8 cellular contexts compared by ENCODE assay signal in the genomic region with DNA sequence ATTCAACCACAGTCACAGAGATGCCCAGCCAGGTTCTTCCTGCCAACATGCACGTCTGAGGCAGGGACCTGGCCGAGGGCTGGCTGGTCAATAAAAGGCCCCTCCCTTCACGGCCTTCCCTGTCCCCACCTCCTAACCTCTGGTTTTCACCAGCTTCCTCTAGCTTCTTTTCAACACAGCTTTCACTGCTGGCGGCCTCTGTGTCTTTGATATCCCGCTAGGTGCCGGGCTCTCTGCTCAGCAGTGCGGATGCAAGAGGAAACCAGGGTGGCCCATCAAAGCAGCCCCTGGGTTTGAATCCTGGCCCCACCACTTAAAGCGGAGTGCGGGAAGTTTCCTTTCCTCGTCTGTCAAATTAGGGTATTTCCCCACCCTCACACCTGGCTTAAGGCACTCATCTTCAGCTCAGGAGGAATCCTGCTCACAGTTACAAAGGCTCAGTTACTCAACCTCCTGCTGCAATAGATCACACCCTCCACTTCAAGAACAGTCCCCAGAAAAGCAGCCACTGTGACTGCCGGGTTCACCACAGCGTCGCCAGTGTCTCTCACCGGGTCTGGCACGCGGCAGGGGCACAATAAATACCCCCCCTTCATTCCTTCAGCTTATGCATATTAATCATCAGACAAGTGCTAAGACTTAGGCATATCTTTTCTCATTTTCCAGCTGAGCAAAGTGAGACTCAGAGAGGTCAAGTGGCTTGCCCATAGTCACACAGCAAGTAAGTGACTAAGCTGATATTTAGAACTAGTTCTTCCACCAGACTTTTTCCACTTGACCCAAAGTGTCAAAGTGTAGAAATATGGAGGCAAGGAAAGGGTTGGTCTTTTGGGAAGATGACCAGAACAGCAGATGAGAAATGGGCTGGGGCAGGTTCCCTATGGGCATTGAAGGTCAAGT. TPM values are rescaled to one million over a fixed set of nuclear protein-coding genes. Genes with fewer than 3 reads are reported as not detected.
DNase-seq lines count a peak whose midpoint lies in the region; ATAC-seq, FAIRE-seq and TF ChIP-seq lines count a peak whose summit lies in the region.

No MANE protein-coding gene starts in this region.

- H3K27me3 ChIP-seq in prostate gland (replicated peaks; ENCODE audit: insufficient read depth) (no peaks in the 10 kb centered on the region), uterus (no peaks in the 10 kb centered on the region)

- TF ChIP-seq EP300 in A549 (IDR thresholded peaks at IDR 0.05) = no peak

- H3K4me1 ChIP-seq in A549 (peaks cover 76% of the 10 kb centered on the region), prostate gland (replicated peaks) (peaks cover 19% of the 10 kb centered on the region), uterus (no peaks in the 10 kb centered on the region)

- DNase-seq in A549 (ENCODE audit: low read depth in 1 of 2, low spot score in 1 of 2) = no peak
- DNase-seq in T follicular helper cell (ENCODE audit: low read depth) = peak; percentile 72
- peak; percentile 64 for DNase-seq in activated naive CD8-positive, alpha-beta T cell treated with anti-CD3 and anti-CD28 coated beads, Interleukin-2, amount 50 U/mL, for 24 hours
- peak; percentile 38 for DNase-seq in prostate gland (ENCODE audit: low spot score)
- no peak for DNase-seq in HCEC 1CT
- no peak for DNase-seq in T1000 (lab: John Stamatoyannopoulos, UW)
- DNase-seq in uterus = no peak

- CTCF ChIA-PET in A549 (lab: Yijun Ruan, JAX) = no interaction called here

- no peak for TF ChIP-seq RAD21 in A549 (conservative IDR thresholded peaks at IDR 0.05 in 1 of 2, IDR thresholded peaks at IDR 0.05 in 1 of 2)

- POLR2A ChIA-PET in A549 (lab: Yijun Ruan, JAX) = no interaction called here

- H3K9me3 ChIP-seq in A549 = no peaks in the 10 kb centered on the region
- no peaks in the 10 kb centered on the region for H3K9me3 ChIP-seq in prostate gland
- no peaks in the 10 kb centered on the region for H3K9me3 ChIP-seq in uterus

- H3K27me3 Mint-ChIP-seq in activated naive CD8-positive, alpha-beta T cell treated with anti-CD3 and anti-CD28 coated beads, Interleukin-2, amount 50 U/mL, for 24 hours = no peaks in the 10 kb centered on the region

- ATAC-seq in A549 = peak in 1 of 2 experiments; percentile 9; a peak in 2 of 6 replicates
- peak; percentile 51 for ATAC-seq in HG02870 (IDR thresholded peaks at IDR 0.05; ENCODE audit: unreplicated experiment)
- peak; percentile 89 for ATAC-seq in activated naive CD8-positive, alpha-beta T cell treated with anti-CD3 and anti-CD28 coated beads, Interleukin-2, amount 50 U/mL, for 24 hours

- TF ChIP-seq CTCF in A549 (IDR thresholded peaks at IDR 0.05) (no peak), prostate gland (IDR thresholded peaks at IDR 0.05) (no peak), uterus (IDR thresholded peaks at IDR 0.05) (no peak)

- intact Hi-C loops in prostate gland (cut with DNase I) (no loop called here), uterus (cut with DNase I; ENCODE audit: low total_unique reads) (no loop called here)

- FAIRE-seq in A549 (lab: Jason Lieb, UNC) = no peak

- peak overlapping the region; percentile 91 for H3K27ac Mint-ChIP-seq in activated naive CD8-positive, alpha-beta T cell treated with anti-CD3 and anti-CD28 coated beads, Interleukin-2, amount 50 U/mL, for 24 hours

- peak overlapping the region; percentile 59 for H3K4me2 ChIP-seq in A549

- WGBS in A549 (ENCODE audit: missing lambda C conversion rate) = 72% methylated on average over 16 of the region's 16 CpGs
- WGBS in prostate gland = 61% methylated on average over 16 of the region's 16 CpGs

- H3K36me3 Mint-ChIP-seq in activated naive CD8-positive, alpha-beta T cell treated with anti-CD3 and anti-CD28 coated beads, Interleukin-2, amount 50 U/mL, for 24 hours (ENCODE audit: low read depth) = no peaks in the 10 kb centered on the region

- H3K36me3 ChIP-seq in prostate gland (no peaks in the 10 kb centered on the region), uterus (no peaks in the 10 kb centered on the region)

- H3K4me1 Mint-ChIP-seq in activated naive CD8-positive, alpha-beta T cell treated with anti-CD3 and anti-CD28 coated beads, Interleukin-2, amount 50 U/mL, for 24 hours = peaks cover 64% of the 10 kb centered on the region

- no peaks in the 10 kb centered on the region for H3K9me3 Mint-ChIP-seq in activated naive CD8-positive, alpha-beta T cell treated with anti-CD3 and anti-CD28 coated beads, Interleukin-2, amount 50 U/mL, for 24 hours

- H3K4me3 ChIP-seq in A549 (no peak overlapping the region), prostate gland (no peak overlapping the region), uterus (no peak overlapping the region)

- H3K4me3 Mint-ChIP-seq in activated naive CD8-positive, alpha-beta T cell treated with anti-CD3 and anti-CD28 coated beads, Interleukin-2, amount 50 U/mL, for 24 hours = peak overlapping the region; percentile 58

- no peak for TF ChIP-seq POLR2A in A549 (IDR thresholded peaks at IDR 0.05; ENCODE audit: low read length)
- no peak for TF ChIP-seq POLR2A in prostate gland (IDR thresholded peaks at IDR 0.05)
- TF ChIP-seq POLR2A in uterus (IDR thresholded peaks at IDR 0.05) = no peak

- H3K27ac ChIP-seq in A549 = peak overlapping the region; percentile 64 to 83; a peak in 5 of 6 replicates
- H3K27ac ChIP-seq in prostate gland = peak overlapping the region; percentile 41 to 69
- no peak overlapping the region for H3K27ac ChIP-seq in uterus

TF ChIP-seq in A549, 52 proteins besides CTCF, POLR2A, EP300 and RAD21:
- TF ChIP-seq ZFP36 (IDR thresholded peaks at IDR 0.05; ENCODE audit: borderline replicate concordance, partially characterized antibody) = peak; percentile 78
- TF ChIP-seq KDM1A (IDR thresholded peaks at IDR 0.05; ENCODE audit: low read depth) = peak; percentile 67; the same call in 1 of the 2 replicates
- TF ChIP-seq RARB (CRISPR knock-in tag; IDR thresholded peaks at IDR 0.05) = no peak

RNA-seq across cellular contexts. Expression of gene TXN2, which starts 45.7 kb away (rescaled TPM):
- 84.5 and 89.6 TPM in 2 replicates for polyA plus RNA-seq in A549 (2011; rRNA removed)
- polyA plus RNA-seq in A549 (2012; cell fraction: cytosol; rRNA removed) = 114 and 144 TPM in 2 replicates
- 75.7 and 84.1 TPM in 2 replicates for polyA plus RNA-seq in A549 (2012; cell fraction: nucleus; rRNA removed)
- 82.2 to 90.5 TPM (median 83.6 TPM) in 3 replicates for polyA plus RNA-seq in A549 (2017; fragmentation: RNase III; extraction: RNeasy Plus Mini Kit Qiagen cat#74134 plus additional on column Dnase treatment)
- 53.2 and 56.1 TPM in 2 replicates for polyA minus RNA-seq in A549 (2011; rRNA and poly(A)+ RNA removed)
- 100 to 1,000 TPM in 1 of 2 donors, 10 to 100 TPM in 1; 74.3 to 148 TPM for total RNA-seq in prostate gland
- total RNA-seq in uterus = 10 to 100 TPM; 14.4 to 56.4 (median 17.8) TPM

RNA-seq across cellular contexts. Expression of gene MYH9, which starts 48.0 kb away (rescaled TPM):
- polyA plus RNA-seq in A549 (2011; rRNA removed) (92.1 and 162 TPM in 2 replicates), A549 (2017; fragmentation: RNase III; extraction: RNeasy Plus Mini Kit Qiagen cat#74134 plus additional on column Dnase treatment) (158 to 215 TPM (median 167 TPM) in 3 replicates)
- polyA plus RNA-seq in A549 (2012; cell fraction: cytosol; rRNA removed) = 112 and 118 TPM in 2 replicates
- 202 and 239 TPM in 2 replicates for polyA plus RNA-seq in A549 (2012; cell fraction: nucleus; rRNA removed)
- polyA minus RNA-seq in A549 (2011; rRNA and poly(A)+ RNA removed) = 460 and 534 TPM in 2 replicates
- total RNA-seq in prostate gland (100 to 1,000 TPM; 295 to 329 TPM), uterus (1,000 to 10,000 TPM in 1 of 4 donors, 100 to 1,000 TPM in 3; 215 to 1,171 (median 400) TPM)

Comparison
In these comparisons a context has a peak if more than half of its experiments do, and no peak if none do; other contexts are left out.
1. DNase-seq: peak in T follicular helper cell (single experiment), activated naive CD8-positive, alpha-beta T cell treated with anti-CD3 and anti-CD28 coated beads, Interleukin-2, amount 50 U/mL, for 24 hours (single experiment) and prostate gland (single experiment); none in A549 (0 of 2), HCEC 1CT (single experiment), T1000 (single experiment) and uterus (0 of 2).
2. H3K27ac ChIP-seq: peak in A549 (2 of 2) and prostate gland (2 of 2); none in uterus (0 of 2).